1 cellular context compared by ENCODE assay signal in genomic region chr15:83064859-83065258, GRCh38.
TF ChIP-seq lines count a peak whose summit lies in the region.

No MANE protein-coding gene starts in this region.

TF ChIP-seq in endothelial cell of umbilical vein, 7 proteins besides CTCF, POLR2A, EP300 and RAD21:
- no peak for TF ChIP-seq FOS (IDR thresholded peaks at IDR 0.05; ENCODE audit: borderline replicate concordance, insufficient read depth, low read length)
- TF ChIP-seq POLR2AphosphoS5 (IDR thresholded peaks at IDR 0.05; ENCODE audit: insufficient read depth, low read depth, low read length), result no peak
- no peak for TF ChIP-seq MAX (IDR thresholded peaks at IDR 0.05; ENCODE audit: insufficient read depth, insufficient read length)
- TF ChIP-seq MYC (IDR thresholded peaks at IDR 0.05; ENCODE audit: low read depth, low read length), result no peak
- TF ChIP-seq EZH2 (IDR thresholded peaks at IDR 0.05; ENCODE audit: borderline replicate concordance, low read depth, low read length, severe bottlenecking), result no peak
- TF ChIP-seq GATA2 (IDR thresholded peaks at IDR 0.05; ENCODE audit: insufficient read depth, insufficient read length, low read depth, low read length), result no peak
- no peak for TF ChIP-seq JUN (IDR thresholded peaks at IDR 0.05; ENCODE audit: borderline replicate concordance, insufficient read depth, insufficient read length, low read depth)
